Comparison of ENCODE assay signal across 11 cellular contexts in the genomic region with DNA sequence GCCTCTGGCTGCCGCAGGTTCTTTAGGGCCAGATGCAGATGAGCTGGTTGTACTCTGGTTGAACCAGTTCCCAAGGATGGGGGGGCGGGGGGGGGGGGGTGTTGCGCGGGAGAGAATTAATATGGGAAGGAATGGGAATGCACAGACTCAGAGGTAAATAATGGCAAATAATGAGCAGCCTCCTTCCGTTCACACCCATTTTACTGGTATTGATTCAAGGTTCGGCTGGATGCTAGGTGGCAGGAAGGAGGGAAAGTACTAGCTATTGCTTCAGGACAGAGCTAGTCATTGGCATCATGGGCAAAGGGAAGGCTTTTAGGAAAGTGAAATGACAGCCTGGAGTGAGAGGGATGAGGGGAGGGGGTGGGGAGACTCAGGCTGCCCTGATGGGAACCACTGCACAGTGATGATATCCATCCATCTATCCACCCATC. TPM values are rescaled to one million over a fixed set of nuclear protein-coding genes. Genes with fewer than 3 reads are reported as not detected.
DNase-seq lines count a peak whose midpoint lies in the region; ATAC-seq and TF ChIP-seq lines count a peak whose summit lies in the region.
"Had no signal": no experiment of that assay in that cellular context is flagged by ENCODE, and none has a peak within 500 bp of the region (broad histone marks: within the 10 kb centered on the region; RNA-seq: fewer than 3 reads in every experiment).

A gene with protein sequence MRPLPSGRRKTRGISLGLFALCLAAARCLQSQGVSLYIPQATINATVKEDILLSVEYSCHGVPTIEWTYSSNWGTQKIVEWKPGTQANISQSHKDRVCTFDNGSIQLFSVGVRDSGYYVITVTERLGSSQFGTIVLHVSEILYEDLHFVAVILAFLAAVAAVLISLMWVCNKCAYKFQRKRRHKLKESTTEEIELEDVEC (minus strand): TSS at position 34 of the 434 bp plus-strand sequence. CDS start 116 bp downstream, outside the sequence.

- H3K9me3 Mint-ChIP-seq in stimulated activated naive B cell treated with anti-CD40 and anti-IgM and Interleukin-4, amounts not matched to agents 10 μg/mL and 1 μg/mL and 100 μg/mL, for 72 hours: no peaks in the 10 kb centered on the region
- no peaks in the 10 kb centered on the region for H3K9me3 Mint-ChIP-seq in activated T-cell treated with anti-CD3 and anti-CD28 coated beads, Interleukin-2, amount 50 U/mL, for 4 hours

- H3K36me3 Mint-ChIP-seq in stimulated activated naive B cell treated with anti-CD40 and anti-IgM and Interleukin-4, amounts not matched to agents 10 μg/mL and 1 μg/mL and 100 μg/mL, for 72 hours: peaks cover 0 to 2% of the 10 kb centered on the region in 2 donors
- H3K36me3 Mint-ChIP-seq in activated T-cell treated with anti-CD3 and anti-CD28 coated beads, Interleukin-2, amount 50 U/mL, for 4 hours (ENCODE audit: insufficient read depth): no peaks in the 10 kb centered on the region
- H3K36me3 Mint-ChIP-seq: mesothelial cell of epicardium had no signal

- H3K27me3 ChIP-seq in iPS-20b (ENCODE audit: insufficient read depth, low read length): no peaks in the 10 kb centered on the region; the same call in 1 of the 2 replicates

- no peak within 1 kb of the TSS for H3K27ac Mint-ChIP-seq in stimulated activated naive B cell treated with anti-CD40 and anti-IgM and Interleukin-4, amounts not matched to agents 10 μg/mL and 1 μg/mL and 100 μg/mL, for 72 hours
- H3K27ac Mint-ChIP-seq: mesothelial cell of epicardium had no signal

- H3K4me1 ChIP-seq in iPS-20b (ENCODE audit: insufficient read depth, low read length): no peaks in the 10 kb centered on the region; the same call in 1 of the 2 replicates

- no peak for ATAC-seq in stimulated activated naive B cell treated with anti-CD40 and anti-IgM and Interleukin-4, amounts not matched to agents 10 μg/mL and 1 μg/mL and 100 μg/mL, for 72 hours (replicated peaks)
- no peak for ATAC-seq in GM18520 (IDR thresholded peaks at IDR 0.05; ENCODE audit: unreplicated experiment)
- ATAC-seq in activated T-cell treated with anti-CD3 and anti-CD28 coated beads, Interleukin-2, amount 50 U/mL, for 4 hours: no peak

- H3K4me3 ChIP-seq in HFF-Myc (replicated peaks; ENCODE audit: low read depth, low read length) (peak within 1 kb of the TSS; percentile 29), iPS-20b (ENCODE audit: low read length) (peak within 1 kb of the TSS; percentile 48; the same call in 1 of the 2 replicates)

- H3K4me3 Mint-ChIP-seq in stimulated activated naive B cell treated with anti-CD40 and anti-IgM and Interleukin-4, amounts not matched to agents 10 μg/mL and 1 μg/mL and 100 μg/mL, for 72 hours: peak within 1 kb of the TSS; percentile 56 to 71
- H3K4me3 Mint-ChIP-seq in activated T-cell treated with anti-CD3 and anti-CD28 coated beads, Interleukin-2, amount 50 U/mL, for 4 hours: no peak within 1 kb of the TSS
- H3K4me3 Mint-ChIP-seq: mesothelial cell of epicardium had no signal

- peak within 1 kb of the TSS; percentile 44 for H3K27ac ChIP-seq in angular gyrus (ENCODE audit: low read depth, low read length)
- no peak within 1 kb of the TSS for H3K27ac ChIP-seq in iPS-20b (ENCODE audit: low read length)

- no peaks in the 10 kb centered on the region for H3K36me3 ChIP-seq in iPS-20b (ENCODE audit: insufficient read depth, low read depth, low read length)

- no peaks in the 10 kb centered on the region for H3K4me1 Mint-ChIP-seq in stimulated activated naive B cell treated with anti-CD40 and anti-IgM and Interleukin-4, amounts not matched to agents 10 μg/mL and 1 μg/mL and 100 μg/mL, for 72 hours
- H3K4me1 Mint-ChIP-seq in activated T-cell treated with anti-CD3 and anti-CD28 coated beads, Interleukin-2, amount 50 U/mL, for 4 hours (ENCODE audit: low read depth): peaks cover 4% of the 10 kb centered on the region
- H3K4me1 Mint-ChIP-seq: mesothelial cell of epicardium had no signal

- H3K9me3 ChIP-seq in iPS-20b (ENCODE audit: insufficient read depth, low read depth, low read length): no peaks in the 10 kb centered on the region

- DNase-seq in HFF-Myc (ENCODE audit: extremely low read depth, low read depth) (no peak), cerebellum (ENCODE audit: low spot score) (no peak)
- DNase-seq in stimulated activated naive B cell treated with anti-CD40 and anti-IgM and Interleukin-4, amounts not matched to agents 10 μg/mL and 1 μg/mL and 100 μg/mL, for 72 hours: no peak
- no peak for DNase-seq in NK-92 treated with Interleukin-12 subunit alpha and Interleukin-12 subunit beta, amount 100 ng/mL, for 24 hours (lab: John Stamatoyannopoulos, UW)
- no peak for DNase-seq in activated T-cell treated with anti-CD3 and anti-CD28 coated beads, Interleukin-2, amount 50 U/mL, for 4 hours
- DNase-seq: amniotic stem cell, NCI-H1048 had no signal

- TF ChIP-seq CTCF in HFF-Myc (IDR thresholded peaks at IDR 0.05; ENCODE audit: low read depth, low read length, missing control alignments): no peak

- H3K27me3 Mint-ChIP-seq in stimulated activated naive B cell treated with anti-CD40 and anti-IgM and Interleukin-4, amounts not matched to agents 10 μg/mL and 1 μg/mL and 100 μg/mL, for 72 hours: peaks cover 25% of the 10 kb centered on the region in 2 donors
- H3K27me3 Mint-ChIP-seq in activated T-cell treated with anti-CD3 and anti-CD28 coated beads, Interleukin-2, amount 50 U/mL, for 4 hours (ENCODE audit: low read depth): peaks cover 39% of the 10 kb centered on the region

- no peak within 1 kb of the TSS for H3K9ac ChIP-seq in iPS-20b (ENCODE audit: low read depth, low read length)

RNA-seq across cellular contexts. Expression of the gene that starts here (rescaled TPM):
- total RNA-seq in activated T-cell treated with anti-CD3 and anti-CD28 coated beads, Interleukin-2, amount 50 U/mL, for 4 hours: not detected
- 3.7 TPM for total RNA-seq in cerebellum
- total RNA-seq: mesothelial cell of epicardium had no signal
